13 cellular contexts compared by ENCODE assay signal in the genomic region with DNA sequence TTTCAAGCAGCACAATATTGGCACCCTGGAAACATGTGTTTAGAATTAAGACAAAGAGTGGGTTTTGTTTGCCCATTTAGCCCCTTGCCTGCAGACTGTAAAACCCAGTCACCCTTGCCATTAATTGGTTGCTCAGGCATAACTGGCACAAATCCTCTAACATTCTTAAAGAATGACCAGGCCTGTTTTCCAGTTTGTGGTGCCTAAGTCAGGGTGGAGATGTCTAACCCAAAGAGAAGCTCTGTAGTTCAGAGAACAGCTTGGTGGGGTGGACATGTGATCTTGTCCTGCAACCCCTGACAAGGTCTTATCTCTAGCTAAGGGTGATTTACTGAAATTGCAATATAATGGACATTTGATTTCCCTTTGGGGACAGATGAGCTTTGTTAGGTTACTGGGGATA. TPM values are rescaled to one million over a fixed set of nuclear protein-coding genes. Genes with fewer than 3 reads are reported as not detected.
A peak's percentile ranks its signal among the peaks of the same experiment; 100 is the strongest.
DNase-seq lines count a peak whose midpoint lies in the region; ATAC-seq and TF ChIP-seq lines count a peak whose summit lies in the region.
"Had no signal": no experiment of that assay in that cellular context is flagged by ENCODE, and none has a peak within 500 bp of the region (broad histone marks: within the 10 kb centered on the region; RNA-seq: fewer than 3 reads in every experiment).

No MANE protein-coding gene starts in this region.

- H3K9ac ChIP-seq in SK-N-SH: no peak overlapping the region
- no peak overlapping the region for H3K9ac ChIP-seq in Karpas-422 (ENCODE audit: low read length)

- H3K4me2 ChIP-seq in SK-N-SH (peak overlapping the region; percentile 46; the same call in 1 of the 2 replicates), Karpas-422 (ENCODE audit: low read depth, low read length, poor library complexity, severe bottlenecking) (no peak overlapping the region)

- no peaks in the 10 kb centered on the region for H3K9me3 ChIP-seq in HEK293 (ENCODE audit: control insufficient read depth, insufficient read depth, low read depth, low read length)
- no peaks in the 10 kb centered on the region for H3K9me3 ChIP-seq in SK-N-SH
- H3K9me3 ChIP-seq in thoracic aorta: no peaks in the 10 kb centered on the region
- H3K9me3 ChIP-seq in Karpas-422 (ENCODE audit: low read length): no peaks in the 10 kb centered on the region
- H3K9me3 ChIP-seq: adrenal gland had no signal

- H3K9me2 ChIP-seq in SK-N-SH (no peaks in the 10 kb centered on the region), Karpas-422 (replicated peaks; ENCODE audit: insufficient read depth, low read length) (no peaks in the 10 kb centered on the region)

- H3K27ac ChIP-seq in HEK293 (ENCODE audit: extremely low read depth, low read depth, low read length) (no peak overlapping the region), SK-N-SH (ENCODE audit: low read depth in 2 of 2, low read length in 1 of 2) (peak overlapping the region; percentile 64 to 80), thoracic aorta (peak overlapping the region; percentile 26 to 63), Karpas-422 (ENCODE audit: low read length) (no peak overlapping the region)

- ATAC-seq in thoracic aorta (ENCODE audit: insufficient number of reproducible peaks, low FRiP score, low read depth): no peak
- ATAC-seq: HCT116 had no signal

- peak; percentile 55 to 93; a peak in 3 of 4 replicates for TF ChIP-seq EP300 in SK-N-SH (IDR thresholded peaks at IDR 0.05; ENCODE audit: borderline replicate concordance in 1 of 2, low read depth in 1 of 2, low read length in 1 of 2)

- DNase-seq in SK-N-SH (peak; percentile 72), fibroblast of the aortic adventitia (ENCODE audit: low read depth) (peak; percentile 81), thoracic aorta (ENCODE audit: low spot score) (no peak), T-helper 2 cell (no peak), NCI-H2029 treated with DMSO at 0.1 percent for 48 hours (lab: John Stamatoyannopoulos, UW) (no peak), Karpas-422 (no peak)
- DNase-seq: activated CD8-positive, alpha-beta memory T cell treated with anti-CD3 and anti-CD28 coated beads, Interleukin-2, amount 50 U/mL, for 48 hours; adrenal gland; endodermal cell; NCI-H1930 had no signal

- CTCF ChIA-PET in HEK293 (lab: Yijun Ruan, JAX) (interaction anchor here (4.1 kb wide), 1 partner anchor 143 kb away, joined by 19 read pairs; no protein-coding TSS in a partner anchor), SK-N-SH (lab: Yijun Ruan, JAX) (interaction anchor here (1.1 to 2.3 kb wide), 3 partner anchors 20 to 143 kb away, joined by 3 to 12 read pairs (median 4); no protein-coding TSS in a partner anchor)

- peaks cover 35% of the 10 kb centered on the region for H3F3A ChIP-seq in SK-N-SH (replicated peaks; ENCODE audit: insufficient read depth)

- TF ChIP-seq CTCF in HEK293 (tag by site-specific recombination; IDR thresholded peaks at IDR 0.05): no peak
- TF ChIP-seq CTCF in SK-N-SH (IDR thresholded peaks at IDR 0.05): no peak
- no peak for TF ChIP-seq CTCF in fibroblast of the aortic adventitia (IDR thresholded peaks at IDR 0.05; ENCODE audit: insufficient read depth, low read length)
- TF ChIP-seq CTCF in thoracic aorta (IDR thresholded peaks at IDR 0.05): no peak

- H4K20me1 ChIP-seq in SK-N-SH (ENCODE audit: insufficient read depth): no peaks in the 10 kb centered on the region
- no peaks in the 10 kb centered on the region for H4K20me1 ChIP-seq in Karpas-422 (ENCODE audit: insufficient read depth, low read depth, low read length)

- H3K27me3 ChIP-seq in SK-N-SH (ENCODE audit: insufficient read depth) (no peaks in the 10 kb centered on the region), thoracic aorta (replicated peaks; ENCODE audit: insufficient read depth) (no peaks in the 10 kb centered on the region), Karpas-422 (ENCODE audit: low read length) (no peaks in the 10 kb centered on the region)
- H3K27me3 ChIP-seq: adrenal gland had no signal

- H3K36me3 ChIP-seq in HEK293 (ENCODE audit: control insufficient read depth in 2 of 2, insufficient read depth in 1 of 2, low read length in 2 of 2): peaks cover 6 to 61% of the 10 kb centered on the region in 2 experiments; a peak in 2 of 3 replicates
- peaks cover 10 to 24% of the 10 kb centered on the region in 2 experiments for H3K36me3 ChIP-seq in SK-N-SH (replicated peaks in 1 of 2; ENCODE audit: control insufficient read depth in 1 of 2, insufficient read depth in 2 of 2, low read length in 1 of 2)
- no peaks in the 10 kb centered on the region for H3K36me3 ChIP-seq in thoracic aorta
- peaks cover 7% of the 10 kb centered on the region; the same call in 1 of the 2 replicates for H3K36me3 ChIP-seq in Karpas-422 (ENCODE audit: insufficient read depth, low read length)

- POLR2A ChIA-PET in HEK293 (lab: Yijun Ruan, JAX): interaction anchor here (0.9 to 1.3 kb wide), 2 partner anchors 9 to 82 kb away, joined by 4 read pairs; a partner anchor contains a TSS
- POLR2A ChIA-PET in SK-N-SH (lab: Yijun Ruan, JAX): interaction anchor here (0.8 to 1.2 kb wide), 2 partner anchors 37 to 46 kb away, joined by 4 to 6 read pairs; no protein-coding TSS in a partner anchor

- no peak overlapping the region for H3K4me3 ChIP-seq in HEK293 (ENCODE audit: low read depth, low read length)
- H3K4me3 ChIP-seq in SK-N-SH (ENCODE audit: low read depth in 2 of 2, low read length in 1 of 2): no peak overlapping the region
- H3K4me3 ChIP-seq in fibroblast of the aortic adventitia (ENCODE audit: low read depth, low read length): no peak overlapping the region
- H3K4me3 ChIP-seq in thoracic aorta: no peak overlapping the region
- H3K4me3 ChIP-seq in Karpas-422 (ENCODE audit: low read length): no peak overlapping the region
- H3K4me3 ChIP-seq: adrenal gland had no signal

- TF ChIP-seq RAD21 in SK-N-SH (IDR thresholded peaks at IDR 0.05; ENCODE audit: low read length): no peak

- no peak overlapping the region for H2AFZ ChIP-seq in SK-N-SH (ENCODE audit: low read depth)
- H2AFZ ChIP-seq in Karpas-422 (ENCODE audit: low read length): no peak overlapping the region

- H3K79me2 ChIP-seq in SK-N-SH (ENCODE audit: insufficient read depth) (no peaks in the 10 kb centered on the region), Karpas-422 (ENCODE audit: low read length) (0 out of 2 replicates have a peak, but pooled peaks cover 5% of the 10 kb centered on the region)

- H3K4me1 ChIP-seq in HEK293 (ENCODE audit: control insufficient read depth, insufficient read depth, low read length): peaks cover 11% of the 10 kb centered on the region
- peaks cover 28 to 30% of the 10 kb centered on the region in 2 experiments for H3K4me1 ChIP-seq in SK-N-SH (ENCODE audit: control insufficient read depth in 1 of 2, insufficient read depth in 2 of 2, low read depth in 1 of 2, low read length in 1 of 2)
- peaks cover 30 to 55% of the 10 kb centered on the region in 2 donors for H3K4me1 ChIP-seq in thoracic aorta (ENCODE audit: control insufficient read depth in 1 of 2, low read depth in 2 of 2)
- no peaks in the 10 kb centered on the region for H3K4me1 ChIP-seq in Karpas-422 (ENCODE audit: low read length)

TF ChIP-seq in HEK293, 187 proteins besides CTCF, POLR2A, EP300 and RAD21 (continues in another document):
- TF ChIP-seq SALL2 (tag by site-specific recombination; IDR thresholded peaks at IDR 0.05; ENCODE audit: borderline replicate concordance) (no peak), MZF1 (tag by site-specific recombination; IDR thresholded peaks at IDR 0.05; ENCODE audit: borderline replicate concordance) (peak; percentile 31; the same call in 1 of the 2 replicates), FEZF1 (tag by site-specific recombination; IDR thresholded peaks at IDR 0.05) (peak; percentile 77), SP7 (tag by site-specific recombination; IDR thresholded peaks at IDR 0.05) (0 out of 2 replicates have a peak, but pooled peaks have one; percentile 17)
- TF ChIP-seq, protein P1, sequence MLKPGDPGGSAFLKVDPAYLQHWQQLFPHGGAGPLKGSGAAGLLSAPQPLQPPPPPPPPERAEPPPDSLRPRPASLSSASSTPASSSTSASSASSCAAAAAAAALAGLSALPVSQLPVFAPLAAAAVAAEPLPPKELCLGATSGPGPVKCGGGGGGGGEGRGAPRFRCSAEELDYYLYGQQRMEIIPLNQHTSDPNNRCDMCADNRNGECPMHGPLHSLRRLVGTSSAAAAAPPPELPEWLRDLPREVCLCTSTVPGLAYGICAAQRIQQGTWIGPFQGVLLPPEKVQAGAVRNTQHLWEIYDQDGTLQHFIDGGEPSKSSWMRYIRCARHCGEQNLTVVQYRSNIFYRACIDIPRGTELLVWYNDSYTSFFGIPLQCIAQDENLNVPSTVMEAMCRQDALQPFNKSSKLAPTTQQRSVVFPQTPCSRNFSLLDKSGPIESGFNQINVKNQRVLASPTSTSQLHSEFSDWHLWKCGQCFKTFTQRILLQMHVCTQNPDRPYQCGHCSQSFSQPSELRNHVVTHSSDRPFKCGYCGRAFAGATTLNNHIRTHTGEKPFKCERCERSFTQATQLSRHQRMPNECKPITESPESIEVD (tag by site-specific recombination; IDR thresholded peaks at IDR 0.05): peak; percentile 66

TF ChIP-seq in SK-N-SH, 30 proteins besides CTCF, POLR2A, EP300 and RAD21 (continues in another document):
- TF ChIP-seq POLR2AphosphoS5 (IDR thresholded peaks at IDR 0.05; ENCODE audit: low read depth, low read length): peak; percentile 25; the same call in 1 of the 2 replicates

RNA-seq across cellular contexts. Expression of a gene that starts 8.8 kb away (rescaled TPM):
- 0.08 and 0.16 TPM in 2 replicates for polyA plus RNA-seq in SK-N-SH (2012; rRNA removed)
- 0.06 and 0.17 TPM in 2 replicates for polyA plus RNA-seq in SK-N-SH (2012; cell fraction: cytosol; rRNA removed)
- 0.02 and 0.08 TPM in 2 replicates for polyA plus RNA-seq in SK-N-SH (2012; cell fraction: nucleus; rRNA removed)
- total RNA-seq in fibroblast of the aortic adventitia (ENCODE audit: low replicate concordance) (under 0.01 and 0.65 TPM in 2 replicates), thoracic aorta (10 to 100 TPM; 19.4 to 37.0 TPM)
- not detected in 2 replicates for total RNA-seq in Karpas-422 (2014; rRNA removed; shearing (Covaris generic); ENCODE audit: low replicate concordance)
- total RNA-seq: endodermal cell, mesothelial cell of epicardium had no signal

Comparison
In these comparisons a context has a peak if more than half of its experiments do, and no peak if none do; other contexts are left out.
1. H3K27ac ChIP-seq: peak in SK-N-SH (2 of 2) and thoracic aorta (2 of 2); none in HEK293 (single experiment) and Karpas-422 (single experiment).
2. DNase-seq: peak in SK-N-SH (single experiment) and fibroblast of the aortic adventitia (single experiment); none in thoracic aorta (single experiment), T-helper 2 cell (0 of 5), NCI-H2029 treated with DMSO at 0.1 percent for 48 hours (single experiment) and Karpas-422 (single experiment).
3. RNA of a gene that starts 8.8 kb away (total RNA-seq): 19.4 to 37.0 TPM in thoracic aorta; under 0.01 to 0.65 TPM in fibroblast of the aortic adventitia and not detected in Karpas-422; every median in the first group is over 10 times any median in the second.